ENCODE assay signal across 16 cellular contexts in genomic region chr1:51833700-51834099, GRCh38.
"Had no signal": no experiment of that assay in that cellular context is flagged by ENCODE, and none has a peak within 500 bp of the region (broad histone marks: within the 10 kb centered on the region; RNA-seq: fewer than 3 reads in every experiment).

No MANE protein-coding gene starts in this region.

- FAIRE-seq: pancreas had no signal

- DNase-seq: activated CD4-positive, alpha-beta T cell treated with anti-CD3 and anti-CD28 coated beads for 1 hour; activated CD4-positive, alpha-beta T cell treated with anti-CD3 and anti-CD28 coated beads, Interleukin-2, amount 50 U/mL, for 48 hours; activated naive CD4-positive, alpha-beta T cell treated with Interleukin-2 at 50 U/mL for 16 hours; activated naive CD8-positive, alpha-beta T cell treated with anti-CD3 and anti-CD28 coated beads, Interleukin-2, amount 50 U/mL, for 24 hours; islet precursor cell; mucosa of descending colon; naive thymus-derived CD4-positive, alpha-beta T cell; pancreas; stimulated activated CD4-positive, alpha-beta T cell treated with anti-CD3 and anti-CD28 coated beads, Interleukin-12 subunit alpha, Interleukin-12 subunit beta, amount 100 ng/mL, for 4 hours; T1000 had no signal

- ATAC-seq: activated naive CD8-positive, alpha-beta T cell treated with anti-CD3 and anti-CD28 coated beads, Interleukin-2, amount 50 U/mL, for 24 hours; activated T-helper 17 cell treated with anti-CD3 and anti-CD28 coated beads, Interleukin-2, amount 50 U/mL, for 72 hours; left lobe of liver; mucosa of descending colon; naive thymus-derived CD4-positive, alpha-beta T cell; pancreas; stimulated activated memory B cell treated with anti-CD40 and anti-IgM and Interleukin-4, amounts not matched to agents 10 μg/mL and 1 μg/mL and 100 μg/mL, for 72 hours had no signal

- H3K27ac ChIP-seq: ascending aorta, cardiac muscle cell, hepatocyte, pancreas had no signal

- H3K27me3 ChIP-seq: ascending aorta, cardiac muscle cell, hepatocyte, pancreas had no signal

- H3K4me1 ChIP-seq: ascending aorta, pancreas had no signal

- H3K4me3 ChIP-seq: ascending aorta, cardiac muscle cell, hepatocyte, mucosa of descending colon, pancreas had no signal

- H3K9me3 ChIP-seq: ascending aorta, mucosa of descending colon, pancreas had no signal
